In the genomic region with DNA sequence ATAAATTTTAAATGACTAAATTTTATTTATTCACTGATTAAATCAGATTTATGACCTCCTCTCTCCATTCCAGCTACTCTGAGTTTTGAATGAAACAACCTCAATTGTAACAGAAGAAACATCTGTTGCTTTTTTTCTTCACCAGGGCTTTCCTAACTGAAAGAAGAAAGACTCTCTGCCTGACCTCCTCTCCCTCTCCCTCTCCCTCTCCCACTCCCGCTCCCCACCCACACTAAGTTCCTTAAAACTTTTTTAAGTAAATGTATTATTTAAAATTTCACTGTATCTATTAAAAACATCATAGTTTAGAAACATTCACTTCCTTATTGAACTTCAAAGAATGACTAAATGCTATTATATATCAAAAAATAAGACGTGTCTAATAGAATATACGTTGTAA, we compare ENCODE assay signal across 1 cellular context.
TF ChIP-seq lines count a peak whose summit lies in the region.

No MANE protein-coding gene starts in this region.

TF ChIP-seq in HepG2, 621 proteins besides CTCF, POLR2A, EP300 and RAD21 (continued from another document):
- TF ChIP-seq, protein P1, sequence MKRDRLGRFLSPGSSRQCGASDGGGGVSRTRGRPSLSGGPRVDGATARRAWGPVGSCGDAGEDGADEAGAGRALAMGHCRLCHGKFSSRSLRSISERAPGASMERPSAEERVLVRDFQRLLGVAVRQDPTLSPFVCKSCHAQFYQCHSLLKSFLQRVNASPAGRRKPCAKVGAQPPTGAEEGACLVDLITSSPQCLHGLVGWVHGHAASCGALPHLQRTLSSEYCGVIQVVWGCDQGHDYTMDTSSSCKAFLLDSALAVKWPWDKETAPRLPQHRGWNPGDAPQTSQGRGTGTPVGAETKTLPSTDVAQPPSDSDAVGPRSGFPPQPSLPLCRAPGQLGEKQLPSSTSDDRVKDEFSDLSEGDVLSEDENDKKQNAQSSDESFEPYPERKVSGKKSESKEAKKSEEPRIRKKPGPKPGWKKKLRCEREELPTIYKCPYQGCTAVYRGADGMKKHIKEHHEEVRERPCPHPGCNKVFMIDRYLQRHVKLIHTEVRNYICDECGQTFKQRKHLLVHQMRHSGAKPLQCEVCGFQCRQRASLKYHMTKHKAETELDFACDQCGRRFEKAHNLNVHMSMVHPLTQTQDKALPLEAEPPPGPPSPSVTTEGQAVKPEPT (CRISPR knock-in tag; IDR thresholded peaks at IDR 0.05; ENCODE audit: low read depth): no peak
